In genomic region chr2:229467783-229468182, GRCh38 we compare ENCODE assay signal across 9 cellular contexts.
"Had no signal": no experiment of that assay in that cellular context is flagged by ENCODE, and none has a peak within 500 bp of the region (broad histone marks: within the 10 kb centered on the region; RNA-seq: fewer than 3 reads in every experiment).

No MANE protein-coding gene starts in this region.

- H3K4me3 Mint-ChIP-seq: HFFc6, IgD-negative memory B cell had no signal

- DNase-seq: GM23248, GOT3, H7, HFFc6, KBM-7 had no signal

- H3K4me1 Mint-ChIP-seq: IgD-negative memory B cell had no signal

- H3K27ac ChIP-seq: GM23248 had no signal

- ATAC-seq: HCT116, HepG2 had no signal

- H3K27ac Mint-ChIP-seq: HFFc6, IgD-negative memory B cell had no signal

- H3K27me3 Mint-ChIP-seq: IgD-negative memory B cell had no signal

- H3K4me3 ChIP-seq: GM23248, HAP-1 had no signal

- H3K9ac ChIP-seq: GM23248 had no signal

- H2AFZ ChIP-seq: GM23248 had no signal

- H3K4me1 ChIP-seq: HAP-1 had no signal

- H3K9me3 ChIP-seq: HAP-1 had no signal

- H3K9me3 Mint-ChIP-seq: HFFc6 had no signal

- H3K36me3 ChIP-seq: HAP-1 had no signal
